Comparison of ENCODE assay signal across 8 cellular contexts in the genomic region with DNA sequence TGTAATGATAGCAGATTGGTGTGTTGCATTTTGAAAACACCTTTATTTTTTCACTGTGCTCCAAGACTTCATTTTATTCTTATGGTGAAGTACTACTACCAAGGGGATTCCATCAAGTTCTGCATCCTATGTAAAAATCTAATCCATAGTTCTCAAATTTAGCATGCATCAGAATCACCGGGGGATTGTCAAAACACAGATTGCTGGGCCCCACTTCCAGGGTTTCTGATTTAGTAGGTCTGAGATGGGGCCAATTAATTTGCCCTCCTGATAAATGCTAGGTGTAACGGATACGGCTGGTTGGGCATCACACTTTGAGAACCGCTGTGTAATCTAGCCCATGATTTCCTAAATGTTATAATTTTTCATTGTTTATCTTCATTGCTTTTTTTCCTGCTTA. TPM values are rescaled to one million over a fixed set of nuclear protein-coding genes. Genes with fewer than 3 reads are reported as not detected.
DNase-seq lines count a peak whose midpoint lies in the region; ATAC-seq and TF ChIP-seq lines count a peak whose summit lies in the region.

No MANE protein-coding gene starts in this region.

- no peak for ATAC-seq in natural killer cell treated with Interleukin-12 subunit alpha and Interleukin-12 subunit beta and Interleukin-15 and Interleukin-18, amount 100 ng/mL, for 72 hours
- no peak for ATAC-seq in HG03378 (IDR thresholded peaks at IDR 0.05; ENCODE audit: unreplicated experiment)

- peak overlapping the region; percentile 93 for H3K27ac Mint-ChIP-seq in natural killer cell treated with Interleukin-12 subunit alpha and Interleukin-12 subunit beta and Interleukin-15 and Interleukin-18, amount 100 ng/mL, for 72 hours

- H3K36me3 Mint-ChIP-seq in natural killer cell treated with Interleukin-12 subunit alpha and Interleukin-12 subunit beta and Interleukin-15 and Interleukin-18, amount 100 ng/mL, for 72 hours = peaks cover 30% of the 10 kb centered on the region

- H3K36me3 ChIP-seq in duodenal mucosa (ENCODE audit: control insufficient read depth in 1 of 2, insufficient read depth in 2 of 2, low read length in 2 of 2) = peaks cover 19 to 25% of the 10 kb centered on the region in 2 donors

- H3K4me3 ChIP-seq in NB4 (ENCODE audit: low read depth, low read length) (peak overlapping the region; percentile 93), duodenal mucosa (ENCODE audit: low read depth in 1 of 2, low read length in 2 of 2) (peak overlapping the region; percentile 97 to 98)

- H3K27ac ChIP-seq in C4-2B (peak overlapping the region; percentile 95), duodenal mucosa (ENCODE audit: low read depth, low read length) (no peak overlapping the region)

- TF ChIP-seq CTCF in C4-2B (conservative IDR thresholded peaks at IDR 0.05) = no peak
- TF ChIP-seq CTCF in NB4 (IDR thresholded peaks at IDR 0.05; ENCODE audit: low read depth, low read length) = no peak

- no peak for TF ChIP-seq POLR2A in NB4 (IDR thresholded peaks at IDR 0.05; ENCODE audit: extremely low read depth, insufficient read length)

- H3K27me3 Mint-ChIP-seq in natural killer cell treated with Interleukin-12 subunit alpha and Interleukin-12 subunit beta and Interleukin-15 and Interleukin-18, amount 100 ng/mL, for 72 hours = no peaks in the 10 kb centered on the region

- H3K4me3 Mint-ChIP-seq in natural killer cell treated with Interleukin-12 subunit alpha and Interleukin-12 subunit beta and Interleukin-15 and Interleukin-18, amount 100 ng/mL, for 72 hours = peak overlapping the region; percentile 94

- DNase-seq in NB4 (ENCODE audit: low read depth) = no peak
- DNase-seq in natural killer cell treated with Interleukin-12 subunit alpha and Interleukin-12 subunit beta and Interleukin-15 and Interleukin-18, amount 100 ng/mL, for 72 hours (ENCODE audit: low spot score) = no peak
- DNase-seq in GM03348 (ENCODE audit: low spot score) = no peak
- DNase-seq in cerebellar cortex (ENCODE audit: low spot score) = no peak
- no peak for DNase-seq in KBM-7

- peaks cover 19 to 22% of the 10 kb centered on the region in 2 donors for H3K4me1 ChIP-seq in duodenal mucosa (ENCODE audit: control insufficient read depth in 1 of 2, insufficient read depth in 2 of 2, low read length in 2 of 2)

- no peaks in the 10 kb centered on the region for H3K9me3 Mint-ChIP-seq in natural killer cell treated with Interleukin-12 subunit alpha and Interleukin-12 subunit beta and Interleukin-15 and Interleukin-18, amount 100 ng/mL, for 72 hours

- in situ Hi-C loops in KBM-7 (cut with MboI; ENCODE audit: low pct_unique_long_range_greater_than_20kb, low sequenced_read_pairs) = no loop called here

- H3K9ac ChIP-seq in duodenal mucosa (ENCODE audit: low read depth in 1 of 2, low read length in 2 of 2) = peak overlapping the region; percentile 91 to 94

- no peaks in the 10 kb centered on the region for H3K9me3 ChIP-seq in duodenal mucosa (ENCODE audit: control insufficient read depth in 1 of 2, low read length in 2 of 2)

- peaks cover 24 to 29% of the 10 kb centered on the region in 2 donors for H3K4me1 Mint-ChIP-seq in natural killer cell treated with Interleukin-12 subunit alpha and Interleukin-12 subunit beta and Interleukin-15 and Interleukin-18, amount 100 ng/mL, for 72 hours (ENCODE audit: low read depth in 2 of 2)

- H3K27me3 ChIP-seq in duodenal mucosa (ENCODE audit: control insufficient read depth in 1 of 2, insufficient read depth in 2 of 2, low read length in 2 of 2) = no peaks in the 10 kb centered on the region

RNA-seq across cellular contexts. Expression of gene ZWILCH, which starts 0.7 kb away (rescaled TPM):
- 10 to 100 TPM; 24.6 to 45.0 TPM for total RNA-seq in natural killer cell treated with Interleukin-12 subunit alpha and Interleukin-12 subunit beta and Interleukin-15 and Interleukin-18, amount 100 ng/mL, for 72 hours

RNA-seq across cellular contexts. Expression of gene RPL4, which starts 1.2 kb away (rescaled TPM):
- 1,000 to 10,000 TPM; 1,786 to 1,827 TPM for total RNA-seq in natural killer cell treated with Interleukin-12 subunit alpha and Interleukin-12 subunit beta and Interleukin-15 and Interleukin-18, amount 100 ng/mL, for 72 hours

RNA-seq across cellular contexts. Expression of gene SNAPC5, which starts 8.3 kb away (rescaled TPM):
- total RNA-seq in natural killer cell treated with Interleukin-12 subunit alpha and Interleukin-12 subunit beta and Interleukin-15 and Interleukin-18, amount 100 ng/mL, for 72 hours = 10 to 100 TPM; 21.8 to 30.8 TPM

RNA-seq across cellular contexts. Expression of gene LCTL, which starts 60.0 kb away (rescaled TPM):
- total RNA-seq in natural killer cell treated with Interleukin-12 subunit alpha and Interleukin-12 subunit beta and Interleukin-15 and Interleukin-18, amount 100 ng/mL, for 72 hours = not detected
